ENCODE assay signal across 1 cellular context in genomic region chr2:229901819-229902218, GRCh38.
TF ChIP-seq lines count a peak whose summit lies in the region.

No MANE protein-coding gene starts in this region.

TF ChIP-seq in GM12878, 131 proteins besides CTCF, POLR2A, EP300 and RAD21:
- TF ChIP-seq USF2 (IDR thresholded peaks at IDR 0.05; ENCODE audit: borderline replicate concordance, low read depth, low read length) = no peak
- 0 out of 2 replicates have a peak, but pooled peaks have one; percentile 20 for TF ChIP-seq POLR2AphosphoS5 (IDR thresholded peaks at IDR 0.05; ENCODE audit: low read length)
- TF ChIP-seq RELB (IDR thresholded peaks at IDR 0.05; ENCODE audit: low read depth) = no peak
TF ChIP-seq in GM12878: peak in this region for 1.
